11 cellular contexts compared by ENCODE assay signal in the genomic region with DNA sequence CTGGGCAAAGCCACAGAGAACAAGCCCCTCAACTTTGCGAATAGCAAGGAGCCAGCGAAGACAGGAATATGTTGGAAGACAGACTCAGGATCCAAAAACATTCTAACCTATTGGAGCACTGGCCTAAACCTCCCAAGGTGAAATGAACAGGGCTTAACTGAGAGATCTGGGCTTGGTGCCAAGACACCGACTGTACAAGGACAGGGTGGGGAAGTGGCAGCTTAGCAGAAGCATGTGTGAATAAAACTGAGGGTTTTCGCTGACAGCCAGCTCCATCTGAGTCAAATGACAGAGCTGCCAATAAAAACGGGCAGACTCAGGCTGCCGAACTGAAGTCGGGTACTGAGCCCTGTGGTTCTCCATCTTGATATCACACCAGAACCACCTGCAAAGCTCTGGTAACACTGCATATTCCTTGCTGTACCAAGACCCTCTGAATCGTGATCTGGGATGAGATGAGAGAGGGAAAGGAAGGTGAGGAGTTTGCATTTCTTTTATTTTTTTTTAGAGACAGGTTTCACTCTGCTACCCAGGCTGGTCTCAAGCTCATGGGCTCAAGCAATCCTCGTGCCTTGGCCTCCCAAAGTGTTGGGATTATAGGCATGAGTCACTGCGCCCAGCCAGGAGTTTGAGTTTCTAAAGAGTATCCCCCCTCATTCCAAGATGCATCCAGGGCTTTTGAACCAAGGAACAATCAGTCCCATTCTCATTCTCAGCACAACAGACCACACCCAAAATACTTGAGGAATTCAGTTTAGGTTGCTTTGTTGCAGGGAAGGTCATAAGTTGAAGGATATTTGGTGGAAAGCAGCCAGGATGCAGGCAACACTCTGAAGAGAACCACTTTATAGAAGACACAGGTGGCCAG. TPM values are rescaled to one million over a fixed set of nuclear protein-coding genes. Genes with fewer than 3 reads are reported as not detected.
A peak's percentile ranks its signal among the peaks of the same experiment; 100 is the strongest.
DNase-seq lines count a peak whose midpoint lies in the region; ATAC-seq, FAIRE-seq and TF ChIP-seq lines count a peak whose summit lies in the region.
"Had no signal": no experiment of that assay in that cellular context is flagged by ENCODE, and none has a peak within 500 bp of the region (broad histone marks: within the 10 kb centered on the region; RNA-seq: fewer than 3 reads in every experiment).

No MANE protein-coding gene starts in this region.

- no peak overlapping the region for H3K4me3 Mint-ChIP-seq in neural progenitor cell

- intact Hi-C loops in Right ventricle myocardium superior (cut with DNase I) (no loop called here), cardiac septum (cut with DNase I) (no loop called here), gastrocnemius medialis (cut with DNase I; ENCODE audit: low total_unique reads) (no loop called here)

- H3K27ac Mint-ChIP-seq in neural progenitor cell, result no peak overlapping the region

- H3K27me3 ChIP-seq in gastrocnemius medialis, result no peaks in the 10 kb centered on the region
- peaks cover 30% of the 10 kb centered on the region for H3K27me3 ChIP-seq in neural progenitor cell

- H3K4me1 ChIP-seq in gastrocnemius medialis, result peaks cover 0 to 8% of the 10 kb centered on the region in 2 donors
- H3K4me1 ChIP-seq in neural progenitor cell, result peaks cover 7% of the 10 kb centered on the region

- H3K9me3 ChIP-seq in gastrocnemius medialis (no peaks in the 10 kb centered on the region), neural progenitor cell (ENCODE audit: low read depth) (no peaks in the 10 kb centered on the region)

- H3K27ac ChIP-seq in gastrocnemius medialis (no peak overlapping the region), neural progenitor cell (no peak overlapping the region)

- TF ChIP-seq CTCF in gastrocnemius medialis (IDR thresholded peaks at IDR 0.05 in 4 of 5, conservative IDR thresholded peaks at IDR 0.05 in 1 of 5) (no peak), D721Med (IDR thresholded peaks at IDR 0.05; ENCODE audit: insufficient read depth, missing control alignments) (no peak), neural progenitor cell (IDR thresholded peaks at IDR 0.05) (no peak)

- H3K36me3 Mint-ChIP-seq in neural progenitor cell, result no peaks in the 10 kb centered on the region

- no peaks in the 10 kb centered on the region for H3K79me2 ChIP-seq in neural progenitor cell (ENCODE audit: low read depth)

- H2AFZ ChIP-seq in neural progenitor cell (replicated peaks), result no peak overlapping the region

- H3K4me3 ChIP-seq in gastrocnemius medialis, result no peak overlapping the region
- no peak overlapping the region for H3K4me3 ChIP-seq in neural progenitor cell

- no peak for FAIRE-seq in D721Med (lab: Jason Lieb, UNC)
- no peak for FAIRE-seq in GM12892 (lab: Jason Lieb, UNC)
- FAIRE-seq: G401.6 had no signal

- DNase-seq in Right ventricle myocardium superior (no peak), cardiac septum (ENCODE audit: low spot score) (no peak), NCI-H524 treated with DMSO at 0.1 percent for 48 hours (lab: John Stamatoyannopoulos, UW) (peak; percentile 90), cerebellum (ENCODE audit: low spot score) (peak; percentile 87), gastrocnemius medialis (peak in 1 of 2 donors; percentile 45), D721Med (ENCODE audit: insufficient read length, low spot score) (no peak), GM12892 (ENCODE audit: insufficient read length) (no peak), neural progenitor cell (ENCODE audit: low spot score) (no peak)

- H4K20me1 ChIP-seq in neural progenitor cell (ENCODE audit: low read depth), result no peaks in the 10 kb centered on the region

- peaks cover 23% of the 10 kb centered on the region for H3K4me1 Mint-ChIP-seq in neural progenitor cell

- no peaks in the 10 kb centered on the region for H3F3A ChIP-seq in neural progenitor cell (ENCODE audit: low read depth)

- no peak overlapping the region for H3K9ac ChIP-seq in neural progenitor cell

- H3K9me3 Mint-ChIP-seq in neural progenitor cell, result no peaks in the 10 kb centered on the region

- ATAC-seq in Right ventricle myocardium superior (ENCODE audit: poor library complexity) (peak; percentile 69), gastrocnemius medialis (peak; percentile 49 to 70)

- H3K27me3 Mint-ChIP-seq in neural progenitor cell (ENCODE audit: insufficient read depth, low read depth), result peaks cover 22% of the 10 kb centered on the region

- in situ Hi-C loops in gastrocnemius medialis (cut with MboI; ENCODE audit: low sequenced_read_pairs in 4 of 4), result loop anchor here in 2 of 4 donors (10.0 kb wide), 1 partner anchor 111 kb away; no protein-coding TSS in a partner anchor

- TF ChIP-seq POLR2A in gastrocnemius medialis (IDR thresholded peaks at IDR 0.05) (no peak), GM12892 (IDR thresholded peaks at IDR 0.05; ENCODE audit: low read depth, low read length) (no peak)

- H3K4me2 ChIP-seq in neural progenitor cell, result no peak overlapping the region

- H3K36me3 ChIP-seq in gastrocnemius medialis (no peaks in the 10 kb centered on the region), neural progenitor cell (no peaks in the 10 kb centered on the region)

RNA-seq across cellular contexts. Expression of a gene that starts 6.0 kb away (rescaled TPM):
- 7.7 TPM for total RNA-seq in Right ventricle myocardium superior
- total RNA-seq in cardiac septum, result 4.6 TPM
- 4.4 TPM for total RNA-seq in cerebellum
- total RNA-seq in gastrocnemius medialis, result 1 to 10 TPM in 2 of 4 donors, under 1 TPM in 1, not detected in 1; 0.72 to 2.0 (median 1.4) TPM
- polyA plus RNA-seq in GM12892 (2012; ENCODE audit: missing spikeins), result 8.8 TPM
- 0.56 and 2.1 TPM in 2 replicates for total RNA-seq in neural progenitor cell (ENCODE audit: low replicate concordance)

RNA-seq across cellular contexts. Expression of a gene that starts 9.7 kb away (rescaled TPM):
- total RNA-seq in Right ventricle myocardium superior, result 56.2 TPM
- total RNA-seq in cardiac septum, result 40.0 TPM
- total RNA-seq in cerebellum, result 13.2 TPM
- 10 to 100 TPM; 17.2 to 28.1 (median 17.7) TPM for total RNA-seq in gastrocnemius medialis
- polyA plus RNA-seq in GM12892 (2012; ENCODE audit: missing spikeins), result 4.6 TPM
- 11.5 and 18.2 TPM in 2 replicates for total RNA-seq in neural progenitor cell (ENCODE audit: low replicate concordance)

RNA-seq across cellular contexts. Expression of a gene that starts 27.0 kb away (rescaled TPM):
- 155 TPM for total RNA-seq in Right ventricle myocardium superior
- 178 TPM for total RNA-seq in cardiac septum
- 0.73 TPM for total RNA-seq in cerebellum
- 10 to 100 TPM; 14.4 to 55.1 (median 20.5) TPM for total RNA-seq in gastrocnemius medialis
- 0.08 TPM for polyA plus RNA-seq in GM12892 (2012; ENCODE audit: missing spikeins)
- 0.25 TPM in 1 of 2 replicates, not detected in the other for total RNA-seq in neural progenitor cell (ENCODE audit: low replicate concordance)

RNA-seq across cellular contexts. Expression of a gene that starts 30.9 kb away (rescaled TPM):
- total RNA-seq in Right ventricle myocardium superior (0.65 TPM), cardiac septum (not detected), cerebellum (0.27 TPM), gastrocnemius medialis (not detected), neural progenitor cell (ENCODE audit: low replicate concordance) (not detected in 2 replicates)
- not detected for polyA plus RNA-seq in GM12892 (2012; ENCODE audit: missing spikeins)
- total RNA-seq: fibroblast of villous mesenchyme; T-helper 1 cell treated with Interleukin-12 subunit alpha and Interleukin-12 subunit beta and Interleukin-4 antibody, amounts not matched to agents 30 ng/mL and 1 ng/mL, for 36 hours had no signal

RNA-seq across cellular contexts. Expression of a gene that starts 37.1 kb away (rescaled TPM):
- total RNA-seq in Right ventricle myocardium superior (not detected), cardiac septum (not detected), cerebellum (not detected), gastrocnemius medialis (10 to 100 TPM in 1 of 4 donors, not detected in 3; 12.1 TPM), neural progenitor cell (ENCODE audit: low replicate concordance) (not detected in 2 replicates)
- polyA plus RNA-seq in GM12892 (2012; ENCODE audit: missing spikeins), result not detected
- total RNA-seq: fibroblast of villous mesenchyme; T-helper 1 cell treated with Interleukin-12 subunit alpha and Interleukin-12 subunit beta and Interleukin-4 antibody, amounts not matched to agents 30 ng/mL and 1 ng/mL, for 36 hours had no signal

Comparison
In these comparisons a context has a peak if more than half of its experiments do, and no peak if none do; other contexts are left out.
1. DNase-seq: peak in NCI-H524 treated with DMSO at 0.1 percent for 48 hours (single experiment) and cerebellum (single experiment); none in Right ventricle myocardium superior (single experiment), cardiac septum (single experiment), D721Med (single experiment), GM12892 (single experiment) and neural progenitor cell (single experiment).